Comparison of ENCODE assay signal across 1 cellular context in the genomic region with DNA sequence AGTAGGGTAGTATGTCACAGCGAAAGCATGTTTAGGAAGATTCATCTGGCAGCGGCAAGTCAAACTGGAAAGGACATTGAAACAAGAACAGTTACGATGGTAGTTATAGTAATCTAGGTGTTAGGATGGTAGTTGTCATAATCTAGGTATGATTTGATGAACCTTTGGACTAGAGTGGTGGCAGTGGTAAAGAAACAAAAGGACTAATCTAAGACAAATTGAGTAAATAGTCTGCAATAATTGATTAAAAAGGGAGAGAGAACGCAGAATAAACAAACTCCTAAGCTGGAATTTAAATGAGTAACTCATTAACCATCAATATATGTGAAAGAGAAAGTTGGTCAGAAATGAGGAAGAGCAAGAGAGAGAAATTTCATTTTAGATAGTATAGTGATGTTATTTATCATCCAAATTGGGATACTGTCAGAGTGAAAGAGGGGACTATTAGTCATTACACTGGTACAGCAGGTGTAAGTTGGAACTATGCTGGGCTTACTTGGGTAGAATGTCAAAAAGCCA.
TF ChIP-seq lines count a peak whose summit lies in the region.

No MANE protein-coding gene starts in this region.

TF ChIP-seq in GM12878, 131 proteins besides CTCF, POLR2A, EP300 and RAD21 (continued from another document):
- TF ChIP-seq RELB (IDR thresholded peaks at IDR 0.05; ENCODE audit: low read depth) (peak; percentile 76; the same call in 1 of the 2 replicates), MEF2B (IDR thresholded peaks at IDR 0.05; ENCODE audit: partially characterized antibody, poor library complexity, severe bottlenecking) (peak; percentile 73)
